ENCODE assay signal across 1 cellular context in the genomic region with DNA sequence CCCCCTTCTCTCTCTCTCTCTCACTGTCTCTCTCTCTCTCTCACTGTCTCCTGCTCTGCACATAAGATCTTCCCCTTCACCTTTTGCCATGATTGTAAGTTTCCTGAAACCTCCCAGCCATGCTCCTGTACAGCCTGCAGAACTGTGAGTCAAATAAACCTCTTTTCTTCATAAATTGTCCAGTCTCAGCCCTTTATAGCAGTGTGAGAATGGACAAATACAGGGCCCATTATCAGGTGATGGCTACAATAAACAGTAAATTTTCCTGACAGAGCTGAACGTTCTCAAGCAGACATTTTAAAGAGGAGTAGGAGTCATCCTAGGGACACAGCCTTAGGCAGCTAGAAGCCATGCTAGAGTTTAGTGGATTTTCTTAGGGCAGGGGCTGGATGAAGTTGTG.
TF ChIP-seq lines count a peak whose summit lies in the region.

No MANE protein-coding gene starts in this region.

TF ChIP-seq in H1, 55 proteins besides CTCF, POLR2A, EP300 and RAD21:
- TF ChIP-seq BACH1 (IDR thresholded peaks at IDR 0.05; ENCODE audit: low read length): no peak
- no peak for TF ChIP-seq CHD2 (IDR thresholded peaks at IDR 0.05; ENCODE audit: low read length)
- no peak for TF ChIP-seq EZH2 (IDR thresholded peaks at IDR 0.05; ENCODE audit: low read depth, low read length, severe bottlenecking)
- TF ChIP-seq HDAC6 (IDR thresholded peaks at IDR 0.05; ENCODE audit: low read depth, low read length): no peak
- no peak for TF ChIP-seq KDM5A (IDR thresholded peaks at IDR 0.05; ENCODE audit: low read length)
- TF ChIP-seq SP1 (IDR thresholded peaks at IDR 0.05; ENCODE audit: low read depth, low read length): no peak
- TF ChIP-seq NANOG (IDR thresholded peaks at IDR 0.05; ENCODE audit: insufficient read depth, low read depth, low read length, poor library complexity, severe bottlenecking): no peak
TF ChIP-seq in H1: peak in this region for 0.
